28 cellular contexts compared by ENCODE assay signal in the genomic region with DNA sequence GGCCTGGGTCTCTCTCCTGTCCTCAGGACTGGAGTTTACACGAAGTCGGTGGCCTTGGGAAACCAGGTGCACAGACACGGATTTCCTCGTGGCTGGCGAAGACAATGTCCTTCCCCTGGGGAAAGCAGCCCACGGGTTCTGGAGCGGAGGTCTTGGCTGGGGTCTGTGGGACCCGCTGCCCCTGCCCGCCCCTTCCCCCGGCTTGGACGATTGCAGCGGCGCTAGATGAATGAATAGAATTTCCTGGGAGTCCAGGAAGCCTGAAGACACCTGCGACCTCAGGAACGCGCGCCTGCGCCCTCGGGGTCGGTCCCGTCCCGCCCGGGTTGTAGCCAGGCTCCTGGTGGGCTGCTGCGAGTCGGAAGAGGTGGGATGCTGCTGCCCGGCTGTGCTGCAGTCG.
"Had no signal": no experiment of that assay in that cellular context is flagged by ENCODE, and none has a peak within 500 bp of the region (broad histone marks: within the 10 kb centered on the region; RNA-seq: fewer than 3 reads in every experiment).

No MANE protein-coding gene starts in this region.

- H3K27ac ChIP-seq: adrenal gland, breast epithelium, SJSA1 had no signal

- H3K36me3 ChIP-seq: adrenal gland, breast epithelium, MG63, SJSA1 had no signal

- H3K9me3 ChIP-seq: adrenal gland, breast epithelium, MG63, SJSA1 had no signal

- DNase-seq: activated CD4-positive, alpha-beta T cell treated with anti-CD3 and anti-CD28 coated beads for 48 hours; activated CD4-positive, alpha-beta T cell treated with anti-CD3 and anti-CD28 coated beads, Interleukin-2, amount 50 U/mL, for 4 hours; activated CD4-positive, CD25-positive, alpha-beta regulatory T cell treated with anti-CD3 and anti-CD28 coated beads, Interleukin-2, amount 50 U/mL, for 72 hours; activated CD8-positive, alpha-beta memory T cell treated with anti-CD3 and anti-CD28 coated beads, Interleukin-2, amount 10 ng/mL, durations not matched to agents 7 days and 5 days; activated gamma-delta T cell treated with Interleukin-2 at 50 U/mL for 16 hours; activated naive CD4-positive, alpha-beta T cell treated with anti-CD3 and anti-CD28 coated beads, Interleukin-2, amount 10 ng/mL, durations not matched to agents 7 days and 5 days; activated naive CD8-positive, alpha-beta T cell treated with anti-CD3 and anti-CD28 coated beads, Interleukin-2, amount 10 ng/mL, durations not matched to agents 7 days and 5 days; activated T-cell treated with anti-CD3 and anti-CD28 coated beads, Interleukin-2, amount 50 U/mL, for 72 hours; anterior cingulate cortex; MV-4-11; NCI-H1092 treated with DMSO at 0.1 percent for 48 hours; NCI-H1417 treated with DMSO at 0.1 percent for 48 hours; NCI-H1694; NCI-H2029; NCI-H2107; NCI-H510A treated with DMSO at 0.1 percent for 48 hours; NCI-H69; NK-92 treated with Interleukin-12 subunit alpha and Interleukin-12 subunit beta, amount 100 ng/mL, for 24 hours; OCI-M1; SHP77; T-helper 17 cell; T-helper 9 cell had no signal

- ATAC-seq: activated CD8-positive, alpha-beta memory T cell treated with anti-CD3 and anti-CD28 coated beads, Interleukin-2, amount 10 ng/mL, durations not matched to agents 7 days and 5 days; activated T-cell treated with anti-CD3 and anti-CD28 coated beads, Interleukin-2, amount 50 U/mL, for 72 hours; Panc1; T-helper 17 cell; WTC11 had no signal

- H3K4me3 ChIP-seq: adrenal gland, breast epithelium, MG63, SJSA1 had no signal

- H3K27me3 ChIP-seq: adrenal gland, breast epithelium, MG63, SJSA1 had no signal

- H3K4me1 ChIP-seq: adrenal gland, breast epithelium, SJSA1 had no signal
